Comparison of ENCODE assay signal across 8 cellular contexts in the genomic region with DNA sequence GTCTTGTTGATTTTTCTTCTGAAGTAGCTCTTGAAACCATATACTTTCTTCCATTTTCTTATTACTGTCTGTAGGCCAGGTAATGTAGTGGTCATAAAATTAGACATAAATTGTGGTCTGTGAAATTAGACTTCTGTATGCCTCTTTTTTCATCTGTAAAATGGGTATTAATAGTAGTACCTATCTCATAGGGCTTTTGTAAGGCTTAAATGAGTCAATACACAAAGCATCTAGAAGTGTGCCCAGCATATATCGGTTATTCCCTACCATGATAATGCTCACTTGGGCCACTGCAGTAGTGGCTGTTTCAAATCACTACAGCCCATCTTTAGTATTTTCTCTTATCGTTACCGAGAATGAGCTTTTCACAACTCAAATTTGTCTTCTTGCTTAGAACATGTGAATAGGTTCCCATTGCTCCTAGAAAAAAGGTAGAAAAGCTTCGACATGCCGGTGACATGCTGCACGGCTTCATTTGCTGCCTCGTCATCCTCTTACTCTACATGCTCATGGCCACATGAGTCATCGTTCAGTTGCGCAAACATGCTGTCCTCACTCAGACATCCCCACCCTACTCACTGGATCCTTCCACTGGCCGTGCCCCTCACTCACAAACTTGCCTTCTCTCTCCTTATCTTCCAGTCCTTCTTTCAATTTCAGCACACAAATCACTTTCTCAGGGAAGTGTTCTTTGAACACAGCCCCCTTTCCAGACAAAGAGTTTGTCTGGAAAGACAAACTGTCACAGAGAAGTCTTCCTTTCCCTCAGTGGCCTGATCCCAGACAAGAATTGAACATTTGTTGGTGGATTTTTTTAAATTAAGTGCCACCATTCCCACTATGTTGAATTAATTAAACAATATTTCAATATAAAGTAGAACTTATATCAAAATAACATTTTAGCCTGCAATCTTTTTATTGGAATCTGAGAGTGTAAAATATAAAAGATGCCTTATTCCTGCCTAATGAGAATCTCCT. TPM values are rescaled to one million over a fixed set of nuclear protein-coding genes. Genes with fewer than 3 reads are reported as not detected.
DNase-seq lines count a peak whose midpoint lies in the region; ATAC-seq and TF ChIP-seq lines count a peak whose summit lies in the region.

No MANE protein-coding gene starts in this region.

- no peaks in the 10 kb centered on the region for H3K27me3 Mint-ChIP-seq in dendritic cell treated with granulocyte-macrophage colony-stimulating factor and Interleukin-4, amounts not matched to agents 40 ng/mL and 50 ng/mL, for 4 days
- no peaks in the 10 kb centered on the region for H3K27me3 Mint-ChIP-seq in neural crest cell (ENCODE audit: low read depth)

- intact Hi-C loops in dendritic cell treated with granulocyte-macrophage colony-stimulating factor and Interleukin-4, amounts not matched to agents 40 ng/mL and 50 ng/mL, for 4 days (cut with micrococcal nuclease), result loop anchor here (1.0 kb wide), 2 partner anchors 353 to 432 kb away; no protein-coding TSS in a partner anchor

- no peaks in the 10 kb centered on the region for H3K9me3 ChIP-seq in BLaER1 treated with 17β-estradiol and CSF1 and Interleukin-3, amounts not matched to agents 10 nM and 100 nM (replicated peaks in 1 of 11)

- DNase-seq in NB4 (ENCODE audit: low read depth) (peak; percentile 96), neural crest cell (ENCODE audit: low read depth, low spot score) (no peak), NCI-H345 (lab: John Stamatoyannopoulos, UW) (no peak), NCI-H1092 treated with DMSO at 0.1 percent for 48 hours (lab: John Stamatoyannopoulos, UW) (no peak), NCI-H187 (lab: John Stamatoyannopoulos, UW) (no peak)

- peaks cover 53% of the 10 kb centered on the region for H3K4me1 Mint-ChIP-seq in dendritic cell treated with granulocyte-macrophage colony-stimulating factor and Interleukin-4, amounts not matched to agents 40 ng/mL and 50 ng/mL, for 4 days (ENCODE audit: low read depth)
- H3K4me1 Mint-ChIP-seq in neural crest cell, result peaks cover 19% of the 10 kb centered on the region

- H3K36me3 Mint-ChIP-seq in dendritic cell treated with granulocyte-macrophage colony-stimulating factor and Interleukin-4, amounts not matched to agents 40 ng/mL and 50 ng/mL, for 4 days (ENCODE audit: low read depth), result no peaks in the 10 kb centered on the region
- peaks cover 6% of the 10 kb centered on the region for H3K36me3 Mint-ChIP-seq in neural crest cell (ENCODE audit: low read depth)

- H3K4me2 ChIP-seq in BLaER1 treated with 17β-estradiol and CSF1 and Interleukin-3, amounts not matched to agents 10 nM and 100 nM, result peak overlapping the region in 9 of 11 experiments; percentile 12 to 76 (median 51); a peak in 14 of 22 replicates

- H3K4me3 Mint-ChIP-seq in dendritic cell treated with granulocyte-macrophage colony-stimulating factor and Interleukin-4, amounts not matched to agents 40 ng/mL and 50 ng/mL, for 4 days, result no peak overlapping the region
- no peak overlapping the region for H3K4me3 Mint-ChIP-seq in neural crest cell

- H3K4me3 ChIP-seq in BLaER1 treated with 17β-estradiol and CSF1 and Interleukin-3, amounts not matched to agents 10 nM and 100 nM, result no peak overlapping the region
- H3K4me3 ChIP-seq in NB4 (ENCODE audit: low read depth, low read length), result no peak overlapping the region

- H3K9ac ChIP-seq in BLaER1 treated with 17β-estradiol and CSF1 and Interleukin-3, amounts not matched to agents 10 nM and 100 nM, result peak overlapping the region in 3 of 11 experiments; percentile 1 to 44 (median 26); a peak in 3 of 22 replicates

- H3K9me3 Mint-ChIP-seq in dendritic cell treated with granulocyte-macrophage colony-stimulating factor and Interleukin-4, amounts not matched to agents 40 ng/mL and 50 ng/mL, for 4 days, result no peaks in the 10 kb centered on the region
- peaks cover 4% of the 10 kb centered on the region for H3K9me3 Mint-ChIP-seq in neural crest cell

- no peaks in the 10 kb centered on the region for H3K36me3 ChIP-seq in BLaER1 treated with 17β-estradiol and CSF1 and Interleukin-3, amounts not matched to agents 10 nM and 100 nM

- TF ChIP-seq CTCF in NB4 (IDR thresholded peaks at IDR 0.05; ENCODE audit: low read depth, low read length) (no peak), neural crest cell (conservative IDR thresholded peaks at IDR 0.05) (no peak)

- TF ChIP-seq POLR2A in NB4 (IDR thresholded peaks at IDR 0.05; ENCODE audit: extremely low read depth, insufficient read length), result no peak

- peak overlapping the region; percentile 30 for H3K27ac Mint-ChIP-seq in dendritic cell treated with granulocyte-macrophage colony-stimulating factor and Interleukin-4, amounts not matched to agents 40 ng/mL and 50 ng/mL, for 4 days
- peak overlapping the region; percentile 79 for H3K27ac Mint-ChIP-seq in neural crest cell (ENCODE audit: unreplicated experiment)

- peaks cover 21 to 62% (median 42%) of the 10 kb centered on the region in 10 experiments for H3K4me1 ChIP-seq in BLaER1 treated with 17β-estradiol and CSF1 and Interleukin-3, amounts not matched to agents 10 nM and 100 nM

- no peaks in the 10 kb centered on the region for H4K20me1 ChIP-seq in BLaER1 treated with 17β-estradiol and CSF1 and Interleukin-3, amounts not matched to agents 10 nM and 100 nM

- no peak for ATAC-seq in GM18861 (IDR thresholded peaks at IDR 0.05; ENCODE audit: unreplicated experiment)

- H3K27ac ChIP-seq in BLaER1 treated with 17β-estradiol and CSF1 and Interleukin-3, amounts not matched to agents 10 nM and 100 nM, result peak overlapping the region in 7 of 11 experiments; percentile 5 to 64 (median 20); a peak in 10 of 22 replicates

- no peaks in the 10 kb centered on the region for H3K27me3 ChIP-seq in BLaER1 treated with 17β-estradiol and CSF1 and Interleukin-3, amounts not matched to agents 10 nM and 100 nM

RNA-seq across cellular contexts. Expression of gene ERVFRD-1, which starts 32.2 kb away (rescaled TPM):
- total RNA-seq in neural crest cell, result not detected in 2 replicates

RNA-seq across cellular contexts. Expression of gene SMIM13, which starts 50.0 kb away (rescaled TPM):
- total RNA-seq in neural crest cell, result 12.3 and 13.3 TPM in 2 replicates
